ENCODE assay signal across 19 cellular contexts in the genomic region with DNA sequence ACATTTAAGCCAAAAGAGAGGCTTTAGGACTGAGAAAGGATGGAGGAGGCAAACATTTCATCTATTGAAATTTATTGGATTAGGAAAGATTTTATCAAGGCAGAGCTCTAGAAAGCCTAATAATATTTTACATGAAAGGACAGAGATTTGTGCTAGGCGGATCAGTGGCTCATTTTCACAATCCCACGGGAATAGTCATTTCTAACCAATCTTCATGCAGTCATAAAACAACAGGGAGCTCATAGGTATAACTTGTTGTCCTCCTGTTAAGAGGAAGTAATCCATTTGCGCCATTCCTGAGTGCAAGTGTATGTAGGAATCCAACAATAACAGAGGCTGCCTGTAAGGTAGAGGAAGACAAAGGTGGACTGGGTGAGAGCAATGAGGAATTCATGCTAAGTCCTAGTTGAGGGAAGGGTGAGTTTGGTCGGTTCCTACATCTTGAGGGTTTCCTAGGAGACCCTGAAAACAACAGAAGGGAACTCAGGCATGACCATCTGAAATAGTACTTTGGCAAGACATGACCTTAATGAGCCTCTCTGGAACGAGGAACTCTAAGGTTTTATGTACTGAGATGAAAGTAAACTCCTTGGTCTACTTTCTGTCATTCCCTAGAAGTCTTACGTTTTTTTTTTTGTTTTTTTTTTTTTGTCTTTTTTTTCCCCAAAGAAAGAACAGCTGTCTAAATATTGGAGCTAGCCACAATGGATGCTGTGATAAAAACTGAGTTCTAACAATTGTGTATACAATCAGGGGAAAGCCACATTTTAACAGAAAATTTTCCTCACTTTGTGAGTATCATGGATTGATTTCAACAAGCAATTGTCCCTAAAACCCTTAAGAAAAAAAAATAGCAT.
DNase-seq lines count a peak whose midpoint lies in the region; ATAC-seq and TF ChIP-seq lines count a peak whose summit lies in the region.
"Had no signal": no experiment of that assay in that cellular context is flagged by ENCODE, and none has a peak within 500 bp of the region (broad histone marks: within the 10 kb centered on the region; RNA-seq: fewer than 3 reads in every experiment).

No MANE protein-coding gene starts in this region.

- no peak overlapping the region for H3K27ac Mint-ChIP-seq in type B pancreatic cell
- H3K27ac Mint-ChIP-seq: activated B cell treated with CpG ODN at 0.5 μM for 24 hours; activated naive CD4-positive, alpha-beta T cell treated with anti-CD3 and anti-CD28 coated beads for 36 hours; HFFc6; natural killer cell had no signal

- H2AK5ac ChIP-seq in mesendoderm (ENCODE audit: low read length), result no peak overlapping the region

- WGBS in mesendoderm (ENCODE audit: extremely low coverage, insufficient coverage, low lambda C conversion rate), result no CpG with 5 or more reads among the region's 6 CpGs

- H2BK15ac ChIP-seq in mesendoderm (replicated peaks; ENCODE audit: low read depth), result no peak overlapping the region

- no peaks in the 10 kb centered on the region for H3K79me1 ChIP-seq in mesendoderm (ENCODE audit: low read length)

- no peak overlapping the region for H4K8ac ChIP-seq in mesendoderm (ENCODE audit: low read depth, low read length)

- no peak overlapping the region for H3K4me2 ChIP-seq in mesendoderm (ENCODE audit: low read length)

- no peak overlapping the region for H3K4ac ChIP-seq in mesendoderm (ENCODE audit: low read depth, low read length)

- H3K4me3 ChIP-seq in adipocyte (ENCODE audit: low read length) (no peak overlapping the region), mesendoderm (ENCODE audit: low read length) (no peak overlapping the region)
- H3K4me3 ChIP-seq: left lung, Peyer's patch had no signal

- no peak overlapping the region for H2BK5ac ChIP-seq in mesendoderm (ENCODE audit: low read length)

- H3K56ac ChIP-seq in mesendoderm (ENCODE audit: low read length), result peak overlapping the region; percentile 56

- no peaks in the 10 kb centered on the region for H3K36me3 ChIP-seq in adipocyte (ENCODE audit: control insufficient read depth, insufficient read depth, low read length, severe bottlenecking)
- no peaks in the 10 kb centered on the region for H3K36me3 ChIP-seq in mesendoderm (ENCODE audit: control insufficient read depth, insufficient read depth, low read length)
- H3K36me3 ChIP-seq: heart right ventricle, left lung, Peyer's patch, stomach had no signal

- DNase-seq in NCI-H748 (lab: John Stamatoyannopoulos, UW; ENCODE audit: unreplicated experiment) (peak; percentile 15), NCI-H748 treated with DMSO at 0.1 percent for 48 hours (lab: John Stamatoyannopoulos, UW) (no peak), adipocyte (ENCODE audit: low read depth) (peak; percentile 5), mesendoderm (peak; percentile 72), type B pancreatic cell (ENCODE audit: extremely low spot score, unreplicated experiment) (no peak), T-helper 2 cell (no peak)
- no peak for DNase-seq in effector CD8-positive, alpha-beta T cell (lab: John Stamatoyannopoulos, UW)
- DNase-seq: activated B cell treated with CpG ODN at 0.5 μM for 24 hours; activated naive CD4-positive, alpha-beta T cell treated with anti-CD3 and anti-CD28 coated beads for 36 hours; heart right ventricle; HFFc6; left lung; natural killer cell; NCI-H345; Peyer's patch; small intestine; stomach had no signal

- H3K9me3 Mint-ChIP-seq in type B pancreatic cell, result no peaks in the 10 kb centered on the region
- H3K9me3 Mint-ChIP-seq: activated B cell treated with CpG ODN at 0.5 μM for 24 hours; activated naive CD4-positive, alpha-beta T cell treated with anti-CD3 and anti-CD28 coated beads for 36 hours; central memory CD8-positive, alpha-beta T cell; HFFc6; natural killer cell had no signal

- peaks cover 8% of the 10 kb centered on the region for H3K27me3 Mint-ChIP-seq in type B pancreatic cell

- H3K4me3 Mint-ChIP-seq in type B pancreatic cell, result peak overlapping the region; percentile 78
- H3K4me3 Mint-ChIP-seq: activated naive CD4-positive, alpha-beta T cell treated with anti-CD3 and anti-CD28 coated beads for 36 hours; HFFc6 had no signal

- H3K4me1 ChIP-seq in adipocyte (ENCODE audit: control insufficient read depth, insufficient read depth, low read length), result no peaks in the 10 kb centered on the region
- no peaks in the 10 kb centered on the region for H3K4me1 ChIP-seq in mesendoderm (ENCODE audit: control insufficient read depth, low read depth, low read length)
- H3K4me1 ChIP-seq: left lung, Peyer's patch had no signal

- H3K36me3 Mint-ChIP-seq in type B pancreatic cell, result no peaks in the 10 kb centered on the region
- H3K36me3 Mint-ChIP-seq: natural killer cell had no signal

- no peak overlapping the region for H3K27ac ChIP-seq in mesendoderm (ENCODE audit: low read depth, low read length)
- H3K27ac ChIP-seq: heart right ventricle, left lung, Peyer's patch had no signal

- H3K9me3 ChIP-seq in adipocyte (ENCODE audit: control insufficient read depth, low read length), result no peaks in the 10 kb centered on the region
- H3K9me3 ChIP-seq: heart right ventricle, left lung, Peyer's patch had no signal

- H3K9ac ChIP-seq in adipocyte (ENCODE audit: low read length) (no peak overlapping the region), mesendoderm (ENCODE audit: low read length) (no peak overlapping the region)

- H3K18ac ChIP-seq in mesendoderm (ENCODE audit: low read length), result no peak overlapping the region

- H3K27me3 ChIP-seq in adipocyte (replicated peaks; ENCODE audit: control insufficient read depth, insufficient read depth, low read length) (peaks cover 62% of the 10 kb centered on the region), mesendoderm (ENCODE audit: insufficient read depth, low read length, poor library complexity) (no peaks in the 10 kb centered on the region)
- H3K27me3 ChIP-seq: Peyer's patch had no signal

- no peak overlapping the region for H2BK120ac ChIP-seq in mesendoderm (ENCODE audit: low read depth, low read length)

- no peak for ATAC-seq in GM21360 (IDR thresholded peaks at IDR 0.05; ENCODE audit: unreplicated experiment)
- ATAC-seq: heart right ventricle, left lung, natural killer cell had no signal

- H3K23ac ChIP-seq in mesendoderm (ENCODE audit: low read length), result no peak overlapping the region

- H3K79me2 ChIP-seq in mesendoderm (ENCODE audit: control insufficient read depth, insufficient read depth, low read length), result no peaks in the 10 kb centered on the region

- no peak overlapping the region for H4K5ac ChIP-seq in mesendoderm (ENCODE audit: low read length)

- TF ChIP-seq CTCF in type B pancreatic cell (conservative IDR thresholded peaks at IDR 0.05), result no peak

- no peaks in the 10 kb centered on the region for H3K4me1 Mint-ChIP-seq in type B pancreatic cell (ENCODE audit: unreplicated experiment)
- H3K4me1 Mint-ChIP-seq: central memory CD8-positive, alpha-beta T cell; natural killer cell had no signal

Comparison
In these comparisons a context has a peak if more than half of its experiments do, and no peak if none do; other contexts are left out.
1. DNase-seq: peak in NCI-H748 (single experiment), adipocyte (single experiment) and mesendoderm (single experiment); none in NCI-H748 treated with DMSO at 0.1 percent for 48 hours (single experiment), type B pancreatic cell (single experiment), T-helper 2 cell (0 of 5) and effector CD8-positive, alpha-beta T cell (single experiment).